ENCODE assay signal across 9 cellular contexts in the genomic region with DNA sequence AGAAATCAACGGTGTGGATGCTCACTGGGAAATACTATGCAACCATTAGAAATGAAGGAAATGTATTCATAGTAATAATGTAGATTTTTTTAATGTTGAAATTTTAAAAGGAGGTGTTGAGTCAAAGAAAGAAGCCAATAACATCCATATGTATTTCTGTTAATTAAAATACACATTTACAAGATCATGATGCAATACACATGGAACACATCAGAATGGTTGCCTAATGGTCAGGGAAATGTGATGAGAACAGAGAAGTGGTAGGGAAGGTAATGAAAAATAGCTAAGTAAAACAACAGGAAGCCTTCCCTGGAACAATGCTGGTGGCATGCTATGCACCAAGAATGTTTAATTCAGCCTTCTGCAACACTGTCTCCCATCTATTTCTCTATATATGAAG. TPM values are rescaled to one million over a fixed set of nuclear protein-coding genes. Genes with fewer than 3 reads are reported as not detected.
"Had no signal": no experiment of that assay in that cellular context is flagged by ENCODE, and none has a peak within 500 bp of the region (broad histone marks: within the 10 kb centered on the region; RNA-seq: fewer than 3 reads in every experiment).

No MANE protein-coding gene starts in this region.

- ATAC-seq: GM12878 had no signal

- DNase-seq: GDM1, GF-D8 had no signal

- FAIRE-seq: G401.6, GM12878, GM12891, GM12892, GM18507, GM19239 had no signal

- H3K4me3 ChIP-seq: GM12878 had no signal

RNA-seq across cellular contexts. Expression of gene AREG, which starts 18.2 kb away (rescaled TPM):
- total RNA-seq: G401, GM12878 had no signal
